Comparison of ENCODE assay signal across 24 cellular contexts in genomic region chr1:172354291-172354940, GRCh38.
DNase-seq lines count a peak whose midpoint lies in the region; ATAC-seq and TF ChIP-seq lines count a peak whose summit lies in the region.
"Had no signal": no experiment of that assay in that cellular context is flagged by ENCODE, and none has a peak within 500 bp of the region (broad histone marks: within the 10 kb centered on the region; RNA-seq: fewer than 3 reads in every experiment).

No MANE protein-coding gene starts in this region.

- H3K27me3 Mint-ChIP-seq in CD4-positive, alpha-beta T cell = no peaks in the 10 kb centered on the region
- no peaks in the 10 kb centered on the region for H3K27me3 Mint-ChIP-seq in brain
- peaks cover 3% of the 10 kb centered on the region for H3K27me3 Mint-ChIP-seq in nephron progenitor cell (ENCODE audit: low read depth, poor library complexity)
- H3K27me3 Mint-ChIP-seq: activated naive CD8-positive, alpha-beta T cell treated with anti-CD3 and anti-CD28 coated beads, Interleukin-2, amount 50 U/mL, for 24 hours; naive thymus-derived CD8-positive, alpha-beta T cell had no signal

- no peaks in the 10 kb centered on the region for H3K79me2 ChIP-seq in OCI-LY1 (ENCODE audit: insufficient read depth, low read length)
- H3K79me2 ChIP-seq: parathyroid adenoma had no signal

- no peak overlapping the region for H3K4me3 Mint-ChIP-seq in CD4-positive, alpha-beta T cell
- peak overlapping the region in 1 of 5 experiments; percentile 40 for H3K4me3 Mint-ChIP-seq in brain
- no peak overlapping the region for H3K4me3 Mint-ChIP-seq in nephron progenitor cell
- H3K4me3 Mint-ChIP-seq: activated CD8-positive, alpha-beta T cell treated with anti-CD3 and anti-CD28 coated beads, Interleukin-2, amount 10 ng/mL, durations not matched to agents 7 days and 5 days; activated naive CD8-positive, alpha-beta T cell treated with anti-CD3 and anti-CD28 coated beads, Interleukin-2, amount 50 U/mL, for 24 hours had no signal

- no peak for DNase-seq in CD4-positive, alpha-beta T cell
- DNase-seq in nephron progenitor cell (no peak), NCI-H1105 treated with DMSO at 0.1 percent for 48 hours (lab: John Stamatoyannopoulos, UW) (no peak), RKO (ENCODE audit: low spot score) (no peak), SW 1271 (lab: John Stamatoyannopoulos, UW) (no peak)
- DNase-seq: activated CD8-positive, alpha-beta T cell treated with anti-CD3 and anti-CD28 coated beads, Interleukin-2, amount 10 ng/mL, durations not matched to agents 7 days and 5 days; activated effector memory CD4-positive, alpha-beta T cell treated with anti-CD3 and anti-CD28 coated beads, Interleukin-2, amount 50 U/mL, for 16 hours; activated naive CD8-positive, alpha-beta T cell treated with anti-CD3 and anti-CD28 coated beads, Interleukin-2, amount 50 U/mL, for 24 hours; cerebellar nuclear complex; dorsolateral prefrontal cortex; hypothalamus; midbrain; MV-4-11; naive thymus-derived CD8-positive, alpha-beta T cell; NCI-H146; NCI-H510A treated with DMSO at 0.1 percent for 48 hours; right cardiac atrium; stimulated activated CD4-positive, alpha-beta T cell treated with anti-CD3 and anti-CD28 coated beads, Interleukin-2, amount 100 ng/mL, for 48 hours; substantia nigra had no signal

- peaks cover 33% of the 10 kb centered on the region for H3K4me1 Mint-ChIP-seq in CD4-positive, alpha-beta T cell (ENCODE audit: low read depth)
- H3K4me1 Mint-ChIP-seq in brain (peaks cover 85% of the 10 kb centered on the region), nephron progenitor cell (peaks cover 47% of the 10 kb centered on the region)

- no peaks in the 10 kb centered on the region for H3K9me3 ChIP-seq in CD4-positive, alpha-beta T cell (ENCODE audit: control insufficient read depth, low read length)
- H3K9me3 ChIP-seq in OCI-LY1 (ENCODE audit: low read length) = no peaks in the 10 kb centered on the region
- H3K9me3 ChIP-seq: BLaER1 had no signal

- intact Hi-C loops in CD4-positive, alpha-beta T cell (cut with DNase I, micrococcal nuclease) = no loop called here

- ATAC-seq in CD4-positive, alpha-beta T cell (ENCODE audit: poor library complexity) = no peak
- no peak for ATAC-seq in GM19452 (IDR thresholded peaks at IDR 0.05; ENCODE audit: unreplicated experiment)
- ATAC-seq: activated CD8-positive, alpha-beta T cell treated with anti-CD3 and anti-CD28 coated beads, Interleukin-2, amount 10 ng/mL, durations not matched to agents 7 days and 5 days; activated naive CD8-positive, alpha-beta T cell treated with anti-CD3 and anti-CD28 coated beads, Interleukin-2, amount 50 U/mL, for 24 hours; naive thymus-derived CD8-positive, alpha-beta T cell; right cardiac atrium had no signal

- no peaks in the 10 kb centered on the region for H3F3A ChIP-seq in OCI-LY1 (ENCODE audit: insufficient read depth, low read length)

- H3K4me3 ChIP-seq in OCI-LY1 (ENCODE audit: low read depth, low read length, poor library complexity, severe bottlenecking) = no peak overlapping the region
- H3K4me3 ChIP-seq: BLaER1, dorsolateral prefrontal cortex had no signal

- no peak for TF ChIP-seq CTCF in CD4-positive, alpha-beta T cell (IDR thresholded peaks at IDR 0.05)
- no peak for TF ChIP-seq CTCF in OCI-LY1 (IDR thresholded peaks at IDR 0.05; ENCODE audit: low read length)
- TF ChIP-seq CTCF in brain (conservative IDR thresholded peaks at IDR 0.05) = no peak
- no peak for TF ChIP-seq CTCF in nephron progenitor cell (IDR thresholded peaks at IDR 0.05)

- no peaks in the 10 kb centered on the region for H4K20me1 ChIP-seq in OCI-LY1 (ENCODE audit: insufficient read depth, low read length)
- H4K20me1 ChIP-seq: BLaER1 had no signal

- H3K27ac ChIP-seq in CD4-positive, alpha-beta T cell (ENCODE audit: low read depth, low read length) = no peak overlapping the region
- no peak overlapping the region for H3K27ac ChIP-seq in OCI-LY1 (ENCODE audit: low read depth, low read length, poor library complexity, severe bottlenecking)
- H3K27ac ChIP-seq: BLaER1, dorsolateral prefrontal cortex, parathyroid adenoma had no signal

- H3K36me3 Mint-ChIP-seq in CD4-positive, alpha-beta T cell (ENCODE audit: low read depth) = no peaks in the 10 kb centered on the region
- H3K36me3 Mint-ChIP-seq in brain = no peaks in the 10 kb centered on the region
- no peaks in the 10 kb centered on the region for H3K36me3 Mint-ChIP-seq in nephron progenitor cell (ENCODE audit: low read depth)
- H3K36me3 Mint-ChIP-seq: naive thymus-derived CD8-positive, alpha-beta T cell had no signal

- CTCF ChIA-PET in CD4-positive, alpha-beta T cell (lab: Charles Lee) = no interaction called here

- H3K9ac ChIP-seq in OCI-LY1 (ENCODE audit: low read length) = no peak overlapping the region
- H3K9ac ChIP-seq: BLaER1, parathyroid adenoma had no signal

- H2AFZ ChIP-seq in OCI-LY1 (ENCODE audit: low read length) = 0 out of 2 replicates have a peak overlapping the region, but pooled peaks have one; percentile 32
- H2AFZ ChIP-seq: parathyroid adenoma had no signal

- H3K36me3 ChIP-seq in OCI-LY1 (ENCODE audit: insufficient read depth, low read length) = no peaks in the 10 kb centered on the region
- H3K36me3 ChIP-seq: BLaER1 had no signal

- no peak overlapping the region for H3K4me2 ChIP-seq in OCI-LY1 (ENCODE audit: low read length)
- H3K4me2 ChIP-seq: BLaER1 had no signal

- H3K9me2 ChIP-seq in OCI-LY1 (ENCODE audit: low read depth, low read length) = no peaks in the 10 kb centered on the region

- peaks cover 28% of the 10 kb centered on the region for H3K4me1 ChIP-seq in OCI-LY1 (ENCODE audit: insufficient read depth, low read length, severe bottlenecking)

- H3K27me3 ChIP-seq in CD4-positive, alpha-beta T cell (ENCODE audit: control insufficient read depth, insufficient read depth, low read length) = no peaks in the 10 kb centered on the region
- no peaks in the 10 kb centered on the region for H3K27me3 ChIP-seq in OCI-LY1 (ENCODE audit: insufficient read depth, low read length)
- H3K27me3 ChIP-seq: BLaER1, dorsolateral prefrontal cortex had no signal

- H3K27ac Mint-ChIP-seq in CD4-positive, alpha-beta T cell = peak overlapping the region; percentile 5
- peak overlapping the region in 3 of 5 experiments; percentile 27 to 99 (median 53) for H3K27ac Mint-ChIP-seq in brain
- peak overlapping the region; percentile 83 for H3K27ac Mint-ChIP-seq in nephron progenitor cell
- H3K27ac Mint-ChIP-seq: activated CD8-positive, alpha-beta T cell treated with anti-CD3 and anti-CD28 coated beads, Interleukin-2, amount 10 ng/mL, durations not matched to agents 7 days and 5 days; activated naive CD8-positive, alpha-beta T cell treated with anti-CD3 and anti-CD28 coated beads, Interleukin-2, amount 50 U/mL, for 24 hours had no signal

- no peaks in the 10 kb centered on the region for H3K9me3 Mint-ChIP-seq in CD4-positive, alpha-beta T cell
- H3K9me3 Mint-ChIP-seq in brain = no peaks in the 10 kb centered on the region
- no peaks in the 10 kb centered on the region for H3K9me3 Mint-ChIP-seq in nephron progenitor cell
- H3K9me3 Mint-ChIP-seq: activated naive CD8-positive, alpha-beta T cell treated with anti-CD3 and anti-CD28 coated beads, Interleukin-2, amount 50 U/mL, for 24 hours; naive thymus-derived CD8-positive, alpha-beta T cell had no signal

- POLR2A ChIA-PET in CD4-positive, alpha-beta T cell (lab: Charles Lee) = no interaction called here

Comparison
In these comparisons a context has a peak if more than half of its experiments do, and no peak if none do; other contexts are left out.
1. H3K27ac Mint-ChIP-seq: peak in every context shown above with its lines; median percentile 83 in nephron progenitor cell; 53 in brain; 5 in CD4-positive, alpha-beta T cell.